In genomic region chr13:94549241-94550029, GRCh38 we compare ENCODE assay signal across 1 cellular context.
TF ChIP-seq lines count a peak whose summit lies in the region.

No MANE protein-coding gene starts in this region.

TF ChIP-seq in SK-N-SH, 30 proteins besides CTCF, POLR2A, EP300 and RAD21 (continued from another document):
- peak; percentile 58; the same call in 1 of the 2 replicates for TF ChIP-seq POLR2AphosphoS5 (IDR thresholded peaks at IDR 0.05; ENCODE audit: low read depth, low read length)
- peak; percentile 10; the same call in 1 of the 2 replicates for TF ChIP-seq TAF1 (IDR thresholded peaks at IDR 0.05; ENCODE audit: borderline replicate concordance, low read depth, low read length)
